Comparison of ENCODE assay signal across 28 cellular contexts in the genomic region with DNA sequence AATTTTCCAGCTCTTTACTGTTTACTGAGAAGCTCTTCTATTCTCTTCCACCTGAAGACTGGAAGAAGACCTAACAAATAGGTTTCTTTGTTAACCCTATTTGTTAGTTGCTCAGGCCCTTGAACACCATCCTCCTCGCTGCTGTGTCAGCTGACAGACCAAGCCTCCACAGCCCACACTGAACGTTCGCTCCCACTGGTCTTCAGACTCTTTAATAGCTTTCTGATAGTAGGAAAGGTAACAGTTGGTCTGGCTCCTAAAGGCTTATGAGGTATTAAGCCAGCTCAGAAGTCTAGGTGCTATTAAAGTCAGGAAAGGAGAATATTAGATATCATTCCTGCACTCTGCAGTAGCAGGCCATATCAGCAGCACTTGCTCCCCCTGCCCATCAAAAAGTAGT. TPM values are rescaled to one million over a fixed set of nuclear protein-coding genes. Genes with fewer than 3 reads are reported as not detected.
DNase-seq lines count a peak whose midpoint lies in the region; ATAC-seq and TF ChIP-seq lines count a peak whose summit lies in the region.
"Had no signal": no experiment of that assay in that cellular context is flagged by ENCODE, and none has a peak within 500 bp of the region (broad histone marks: within the 10 kb centered on the region; RNA-seq: fewer than 3 reads in every experiment).

No MANE protein-coding gene starts in this region.

- H3K79me1 ChIP-seq in IMR-90 (ENCODE audit: low read depth in 1 of 2, low read length in 2 of 2) = peaks cover 0 to 4% of the 10 kb centered on the region in 2 experiments; a peak in 2 of 4 replicates

- H3K4me2 ChIP-seq in IMR-90 (ENCODE audit: low read depth, low read length) = no peak overlapping the region

- H2AK5ac ChIP-seq in IMR-90 (ENCODE audit: low read depth, low read length) = peak overlapping the region; percentile 97

- H4K8ac ChIP-seq in IMR-90 (ENCODE audit: low read depth in 2 of 2, low read length in 2 of 2) = peak overlapping the region; percentile 64 to 75

- H3K4me3 Mint-ChIP-seq in nephron = peak overlapping the region in 1 of 3 experiments; percentile 36
- H3K4me3 Mint-ChIP-seq in activated naive CD4-positive, alpha-beta T cell treated with anti-CD3 and anti-CD28 coated beads for 36 hours = no peak overlapping the region
- H3K4me3 Mint-ChIP-seq: activated naive CD8-positive, alpha-beta T cell treated with anti-CD3 and anti-CD28 coated beads for 36 hours; CD14-positive monocyte; WTC11 had no signal

- no peaks in the 10 kb centered on the region for H3K36me3 ChIP-seq in IMR-90 (ENCODE audit: control insufficient read depth, insufficient read depth, low read length)
- H3K36me3 ChIP-seq in H7 (replicated peaks; ENCODE audit: control insufficient read depth, insufficient read depth, low read length) = peaks cover 1% of the 10 kb centered on the region; the same call in 1 of the 2 replicates
- H3K36me3 ChIP-seq: ascending aorta, gastrocnemius medialis, upper lobe of left lung had no signal

- H2BK15ac ChIP-seq in IMR-90 (ENCODE audit: low read depth, low read length) = peak overlapping the region; percentile 98

- peak overlapping the region; percentile 81; the same call in 1 of the 2 replicates for H2BK20ac ChIP-seq in IMR-90 (ENCODE audit: low read depth, low read length)

- peak overlapping the region; percentile 81 to 93 (median 92) for H3K27ac Mint-ChIP-seq in nephron
- no peak overlapping the region for H3K27ac Mint-ChIP-seq in activated naive CD4-positive, alpha-beta T cell treated with anti-CD3 and anti-CD28 coated beads for 36 hours
- H3K27ac Mint-ChIP-seq: dendritic cell treated with granulocyte-macrophage colony-stimulating factor and Interleukin-4, amounts not matched to agents 40 ng/mL and 50 ng/mL, for 4 days; WTC11 had no signal

- H3K4me1 Mint-ChIP-seq in nephron = peaks cover 52% of the 10 kb centered on the region
- peaks cover 15% of the 10 kb centered on the region for H3K4me1 Mint-ChIP-seq in activated naive CD4-positive, alpha-beta T cell treated with anti-CD3 and anti-CD28 coated beads for 36 hours (ENCODE audit: low read depth)
- H3K4me1 Mint-ChIP-seq: WTC11 had no signal

- BruUV-seq in IMR-90 (replicated peaks; lab: Mats Ljungman, UMichigan) = no TSS peak

- dilution Hi-C loops in IMR-90 (cut with HindIII; ENCODE audit: low sequenced_read_pairs, unreplicated experiment) = no loop called here

- peak overlapping the region; percentile 48; the same call in 1 of the 2 replicates for H3K56ac ChIP-seq in IMR-90 (ENCODE audit: extremely low read depth, insufficient read depth, low read length)

- H3K4me3 ChIP-seq in IMR-90 (ENCODE audit: insufficient read depth, low read depth, low read length) (no peak overlapping the region), H7 (ENCODE audit: insufficient read depth, low read depth, low read length) (no peak overlapping the region)
- H3K4me3 ChIP-seq: ascending aorta, gastrocnemius medialis, GM12878, upper lobe of left lung had no signal

- peaks cover 8% of the 10 kb centered on the region; the same call in 1 of the 2 replicates for H3K9me1 ChIP-seq in IMR-90 (ENCODE audit: insufficient read depth, low read length)

- H3K9ac ChIP-seq in IMR-90 (ENCODE audit: low read depth, low read length) = no peak overlapping the region

- intact Hi-C loops in IMR-90 (cut with micrococcal nuclease) = no loop called here
- intact Hi-C loops in activated naive CD4-positive, alpha-beta T cell treated with anti-CD3 and anti-CD28 coated beads for 36 hours (cut with micrococcal nuclease) = loop anchor here (1.0 to 5.0 kb wide), 5 partner anchors 18 to 1125 kb away; partner anchors contain the start of gene IQGAP2

- peaks cover 25% of the 10 kb centered on the region for H3K4me1 ChIP-seq in IMR-90 (ENCODE audit: control insufficient read depth, insufficient read depth, low read length)

- peak overlapping the region; percentile 83 for H3K4ac ChIP-seq in IMR-90 (ENCODE audit: low read depth, low read length)

- no peak for TF ChIP-seq CTCF in IMR-90 (conservative IDR thresholded peaks at IDR 0.05; ENCODE audit: low read depth, low read length)
- TF ChIP-seq CTCF in nephron (IDR thresholded peaks at IDR 0.05; ENCODE audit: unreplicated experiment in 3 of 3) = no peak

- H3K27me3 Mint-ChIP-seq in nephron (ENCODE audit: low read depth) = no peaks in the 10 kb centered on the region
- H3K27me3 Mint-ChIP-seq in activated naive CD4-positive, alpha-beta T cell treated with anti-CD3 and anti-CD28 coated beads for 36 hours (ENCODE audit: low read depth) = no peaks in the 10 kb centered on the region
- H3K27me3 Mint-ChIP-seq: activated naive CD8-positive, alpha-beta T cell treated with anti-CD3 and anti-CD28 coated beads for 36 hours; dendritic cell treated with granulocyte-macrophage colony-stimulating factor and Interleukin-4, amounts not matched to agents 40 ng/mL and 50 ng/mL, for 4 days had no signal

- H2BK120ac ChIP-seq in IMR-90 (ENCODE audit: low read depth, low read length) = peak overlapping the region; percentile 99

- H4K20me1 ChIP-seq in IMR-90 (ENCODE audit: insufficient read depth, low read length) = no peaks in the 10 kb centered on the region

- WGBS in IMR-90 (ENCODE audit: extremely low coverage in 2 of 2, insufficient read length in 1 of 2), 2 experiments = no CpG with 5 or more reads among the region's 3 CpGs

- H3K27me3 ChIP-seq in IMR-90 (ENCODE audit: control insufficient read depth, insufficient read depth, low read length) (no peaks in the 10 kb centered on the region), H7 (ENCODE audit: control insufficient read depth, insufficient read depth, low read length) (no peaks in the 10 kb centered on the region)
- H3K27me3 ChIP-seq: ascending aorta, gastrocnemius medialis, upper lobe of left lung had no signal

- no peak for ATAC-seq in IMR-90 (ENCODE audit: low read depth)
- ATAC-seq: gastrocnemius medialis, left cardiac atrium, PC-3, WTC11 had no signal

- H3K18ac ChIP-seq in IMR-90 (ENCODE audit: low read depth, low read length) = peak overlapping the region; percentile 71

- peak overlapping the region; percentile 100 for H2BK5ac ChIP-seq in IMR-90 (ENCODE audit: low read depth, low read length, poor library complexity, severe bottlenecking)

- H3K9me3 ChIP-seq in IMR-90 (ENCODE audit: control insufficient read depth, insufficient read depth, low read length) = no peaks in the 10 kb centered on the region
- H3K9me3 ChIP-seq: ascending aorta, gastrocnemius medialis, upper lobe of left lung had no signal

- TF ChIP-seq POLR2A in IMR-90 (IDR thresholded peaks at IDR 0.05; ENCODE audit: low read depth, low read length) = no peak

- CTCF ChIA-PET in IMR-90 (lab: Yijun Ruan, JAX) = interaction anchor here (1.1 kb wide), 1 partner anchor 126 kb away, joined by 5 read pairs; the partner anchor contains the start of gene F2RL1
- CTCF ChIA-PET in activated naive CD4-positive, alpha-beta T cell treated with anti-CD3 and anti-CD28 coated beads for 36 hours (lab: Charles Lee) = interaction anchor here (0.6 to 1.2 kb wide), 3 partner anchors 44 to 82 kb away, joined by 3 to 4 read pairs (median 4); no protein-coding TSS in a partner anchor

- H3K36me3 Mint-ChIP-seq in nephron (ENCODE audit: low read depth) = peaks cover 17% of the 10 kb centered on the region
- peaks cover 41% of the 10 kb centered on the region for H3K36me3 Mint-ChIP-seq in activated naive CD4-positive, alpha-beta T cell treated with anti-CD3 and anti-CD28 coated beads for 36 hours (ENCODE audit: low read depth)

- in situ Hi-C loops in IMR-90 (cut with MboI; ENCODE audit: low sequenced_read_pairs) = no loop called here

- H3K23ac ChIP-seq in IMR-90 (ENCODE audit: low read depth, low read length) = peak overlapping the region; percentile 14; the same call in 1 of the 2 replicates

- peak overlapping the region; percentile 79; the same call in 1 of the 2 replicates for H4K5ac ChIP-seq in IMR-90 (ENCODE audit: low read depth, low read length)

- POLR2A ChIA-PET in IMR-90 (lab: Charles Lee; ENCODE audit: unreplicated experiment) = no interaction called here

- H3K27ac ChIP-seq in IMR-90 (ENCODE audit: insufficient read depth, low read length) = peak overlapping the region; percentile 47; the same call in 1 of the 2 replicates
- H3K27ac ChIP-seq: ascending aorta, gastrocnemius medialis, upper lobe of left lung had no signal

- no peak for TF ChIP-seq RAD21 in IMR-90 (IDR thresholded peaks at IDR 0.05; ENCODE audit: low read length)

- DNase-seq in D341Med (ENCODE audit: low spot score) = peak; percentile 31
- no peak for DNase-seq in IMR-90
- DNase-seq in cerebellar cortex (ENCODE audit: low spot score) = peak; percentile 92
- no peak for DNase-seq in activated naive CD4-positive, alpha-beta T cell treated with anti-CD3 and anti-CD28 coated beads for 36 hours
- no peak for DNase-seq in H7
- DNase-seq in NCI-H2081 (lab: John Stamatoyannopoulos, UW) = no peak
- DNase-seq: activated CD4-positive, alpha-beta T cell treated with anti-CD3 and anti-CD28 coated beads, Interleukin-2, amount 50 U/mL, for 4 hours; activated CD8-positive, alpha-beta memory T cell treated with anti-CD3 and anti-CD28 coated beads, Interleukin-2, amount 50 U/mL, for 4 hours; activated effector memory CD4-positive, alpha-beta T cell treated with Interleukin-2 at 50 U/mL for 16 hours; activated naive CD8-positive, alpha-beta T cell treated with anti-CD3 and anti-CD28 coated beads for 36 hours; gastrocnemius medialis; left cardiac atrium; NCI-H146; NCI-H510A; nucleus accumbens; PC-3; Right ventricle myocardium superior; small intestine; stimulated activated CD4-positive, alpha-beta T cell treated with anti-CD3 and anti-CD28 coated beads, Interleukin-2, amount 100 ng/mL, for 24 hours; substantia nigra; T1000; upper lobe of left lung had no signal

- H3K14ac ChIP-seq in IMR-90 (replicated peaks; ENCODE audit: low read depth, low read length) = peak overlapping the region; percentile 57; the same call in 1 of the 2 replicates

- peak overlapping the region; percentile 29 for H2AK9ac ChIP-seq in IMR-90 (replicated peaks; ENCODE audit: low read depth, low read length, poor library complexity)

- peak overlapping the region; percentile 88 for H4K91ac ChIP-seq in IMR-90 (ENCODE audit: insufficient read depth, low read depth, low read length)

- no peaks in the 10 kb centered on the region for H3K9me3 Mint-ChIP-seq in nephron
- no peaks in the 10 kb centered on the region for H3K9me3 Mint-ChIP-seq in activated naive CD4-positive, alpha-beta T cell treated with anti-CD3 and anti-CD28 coated beads for 36 hours
- H3K9me3 Mint-ChIP-seq: activated naive CD8-positive, alpha-beta T cell treated with anti-CD3 and anti-CD28 coated beads for 36 hours; CD14-positive monocyte; dendritic cell treated with granulocyte-macrophage colony-stimulating factor and Interleukin-4, amounts not matched to agents 40 ng/mL and 50 ng/mL, for 4 days; WTC11 had no signal

- H2AFZ ChIP-seq in IMR-90 (replicated peaks; ENCODE audit: low read length, poor library complexity) = no peak overlapping the region

RNA-seq across cellular contexts. Expression of gene F2R, which starts 23.3 kb away (rescaled TPM):
- total RNA-seq in IMR-90 (2012; rRNA removed) = 85.7 and 96.7 TPM in 2 replicates
- 135 and 147 TPM in 2 replicates for polyA plus RNA-seq in IMR-90 (2012; rRNA removed)
- polyA plus RNA-seq in IMR-90 (2012; cell fraction: cytosol; rRNA removed) = 76.8 and 100 TPM in 2 replicates
- 17.8 and 49.6 TPM in 2 replicates for polyA plus RNA-seq in IMR-90 (2012; cell fraction: nucleus; rRNA removed; ENCODE audit: low replicate concordance)
- total RNA-seq in activated naive CD4-positive, alpha-beta T cell treated with anti-CD3 and anti-CD28 coated beads for 36 hours = under 1 TPM; 0.42 to 0.43 TPM
- total RNA-seq in H7 (2014; rRNA removed; shearing (Covaris generic)) = 17.1 and 23.3 TPM in 2 replicates

Comparison
In these comparisons a context has a peak if more than half of its experiments do, and no peak if none do; other contexts are left out.
1. DNase-seq: peak in D341Med (single experiment) and cerebellar cortex (single experiment); none in IMR-90 (single experiment), activated naive CD4-positive, alpha-beta T cell treated with anti-CD3 and anti-CD28 coated beads for 36 hours (single experiment), H7 (single experiment) and NCI-H2081 (0 of 2).
2. RNA of gene F2R, which starts 23.3 kb away (total RNA-seq): 85.7 to 96.7 TPM in IMR-90 and 17.1 to 23.3 TPM in H7; 0.42 to 0.43 TPM in activated naive CD4-positive, alpha-beta T cell treated with anti-CD3 and anti-CD28 coated beads for 36 hours; every median in the first group is over 10 times any median in the second.